Comparison of ENCODE assay signal across 1 cellular context in genomic region chr17:43573579-43574321, GRCh38.
TF ChIP-seq lines count a peak whose summit lies in the region.

No MANE protein-coding gene starts in this region.

TF ChIP-seq in HepG2, 621 proteins besides CTCF, POLR2A, EP300 and RAD21 (continued from another document and continues in another):
- TF ChIP-seq, protein P1, sequence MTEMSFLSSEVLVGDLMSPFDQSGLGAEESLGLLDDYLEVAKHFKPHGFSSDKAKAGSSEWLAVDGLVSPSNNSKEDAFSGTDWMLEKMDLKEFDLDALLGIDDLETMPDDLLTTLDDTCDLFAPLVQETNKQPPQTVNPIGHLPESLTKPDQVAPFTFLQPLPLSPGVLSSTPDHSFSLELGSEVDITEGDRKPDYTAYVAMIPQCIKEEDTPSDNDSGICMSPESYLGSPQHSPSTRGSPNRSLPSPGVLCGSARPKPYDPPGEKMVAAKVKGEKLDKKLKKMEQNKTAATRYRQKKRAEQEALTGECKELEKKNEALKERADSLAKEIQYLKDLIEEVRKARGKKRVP (CRISPR knock-in tag; IDR thresholded peaks at IDR 0.05) = no peak
- TF ChIP-seq ATAD3A (CRISPR knock-in tag; IDR thresholded peaks at IDR 0.05) (no peak), MEF2D (CRISPR knock-in tag; IDR thresholded peaks at IDR 0.05) (peak; percentile 93), SOX6 (IDR thresholded peaks at IDR 0.05) (no peak), SOX6 (CRISPR knock-in tag; IDR thresholded peaks at IDR 0.05) (peak; percentile 75), ZBTB7B (CRISPR knock-in tag; IDR thresholded peaks at IDR 0.05) (peak; percentile 88), ZNF232 (CRISPR knock-in tag; IDR thresholded peaks at IDR 0.05; ENCODE audit: borderline replicate concordance) (no peak), FOXP1 (IDR thresholded peaks at IDR 0.05) (no peak), FOXP1 (CRISPR knock-in tag; IDR thresholded peaks at IDR 0.05) (0 out of 2 replicates have a peak, but pooled peaks have one; percentile 2), KDM6A (CRISPR knock-in tag; IDR thresholded peaks at IDR 0.05; ENCODE audit: low read depth) (0 out of 2 replicates have a peak, but pooled peaks have one; percentile 67), ZNF414 (CRISPR knock-in tag; IDR thresholded peaks at IDR 0.05) (0 out of 2 replicates have a peak, but pooled peaks have one; percentile 77), SRSF9 (IDR thresholded peaks at IDR 0.05; ENCODE audit: borderline replicate concordance, insufficient read depth, low read depth, low read length, poor library complexity, severe bottlenecking) (no peak), ZNF609 (CRISPR knock-in tag; IDR thresholded peaks at IDR 0.05; ENCODE audit: borderline replicate concordance) (peak; percentile 9; the same call in 1 of the 2 replicates), ZSCAN31 (CRISPR knock-in tag; IDR thresholded peaks at IDR 0.05; ENCODE audit: low read depth) (no peak), NR2F6 (IDR thresholded peaks at IDR 0.05) (no peak; the same call in 1 of the 2 replicates), NR2F6 (CRISPR knock-in tag; IDR thresholded peaks at IDR 0.05) (0 out of 2 replicates have a peak, but pooled peaks have one; percentile 42), SOX13 (IDR thresholded peaks at IDR 0.05) (peak; percentile 70), SOX13 (CRISPR knock-in tag; conservative IDR thresholded peaks at IDR 0.05 in 1 of 2, IDR thresholded peaks at IDR 0.05 in 1 of 2) (peak in 1 of 2 experiments; percentile 81; a peak in 2 of 4 replicates), GABPA (IDR thresholded peaks at IDR 0.05; ENCODE audit: low read depth, low read length) (no peak), GABPA (CRISPR knock-in tag; IDR thresholded peaks at IDR 0.05; ENCODE audit: low read depth) (no peak), CENPBD1 (CRISPR knock-in tag; IDR thresholded peaks at IDR 0.05; ENCODE audit: borderline replicate concordance, low read depth) (no peak), NR2F2 (IDR thresholded peaks at IDR 0.05; ENCODE audit: borderline replicate concordance, low read depth) (0 out of 2 replicates have a peak, but pooled peaks have one; percentile 33), ZFP1 (CRISPR knock-in tag; IDR thresholded peaks at IDR 0.05) (no peak), TCF12 (IDR thresholded peaks at IDR 0.05) (no peak), TCF12 (CRISPR knock-in tag; IDR thresholded peaks at IDR 0.05) (no peak), ZNF83 (CRISPR knock-in tag; IDR thresholded peaks at IDR 0.05; ENCODE audit: borderline replicate concordance) (0 out of 2 replicates have a peak, but pooled peaks have one; percentile 18), ZNF331 (CRISPR knock-in tag; IDR thresholded peaks at IDR 0.05) (peak; percentile 63; the same call in 1 of the 2 replicates), ZNF687 (CRISPR knock-in tag; IDR thresholded peaks at IDR 0.05) (no peak; the same call in 1 of the 2 replicates), CERS6 (CRISPR knock-in tag; IDR thresholded peaks at IDR 0.05) (no peak)
- TF ChIP-seq, protein P2, sequence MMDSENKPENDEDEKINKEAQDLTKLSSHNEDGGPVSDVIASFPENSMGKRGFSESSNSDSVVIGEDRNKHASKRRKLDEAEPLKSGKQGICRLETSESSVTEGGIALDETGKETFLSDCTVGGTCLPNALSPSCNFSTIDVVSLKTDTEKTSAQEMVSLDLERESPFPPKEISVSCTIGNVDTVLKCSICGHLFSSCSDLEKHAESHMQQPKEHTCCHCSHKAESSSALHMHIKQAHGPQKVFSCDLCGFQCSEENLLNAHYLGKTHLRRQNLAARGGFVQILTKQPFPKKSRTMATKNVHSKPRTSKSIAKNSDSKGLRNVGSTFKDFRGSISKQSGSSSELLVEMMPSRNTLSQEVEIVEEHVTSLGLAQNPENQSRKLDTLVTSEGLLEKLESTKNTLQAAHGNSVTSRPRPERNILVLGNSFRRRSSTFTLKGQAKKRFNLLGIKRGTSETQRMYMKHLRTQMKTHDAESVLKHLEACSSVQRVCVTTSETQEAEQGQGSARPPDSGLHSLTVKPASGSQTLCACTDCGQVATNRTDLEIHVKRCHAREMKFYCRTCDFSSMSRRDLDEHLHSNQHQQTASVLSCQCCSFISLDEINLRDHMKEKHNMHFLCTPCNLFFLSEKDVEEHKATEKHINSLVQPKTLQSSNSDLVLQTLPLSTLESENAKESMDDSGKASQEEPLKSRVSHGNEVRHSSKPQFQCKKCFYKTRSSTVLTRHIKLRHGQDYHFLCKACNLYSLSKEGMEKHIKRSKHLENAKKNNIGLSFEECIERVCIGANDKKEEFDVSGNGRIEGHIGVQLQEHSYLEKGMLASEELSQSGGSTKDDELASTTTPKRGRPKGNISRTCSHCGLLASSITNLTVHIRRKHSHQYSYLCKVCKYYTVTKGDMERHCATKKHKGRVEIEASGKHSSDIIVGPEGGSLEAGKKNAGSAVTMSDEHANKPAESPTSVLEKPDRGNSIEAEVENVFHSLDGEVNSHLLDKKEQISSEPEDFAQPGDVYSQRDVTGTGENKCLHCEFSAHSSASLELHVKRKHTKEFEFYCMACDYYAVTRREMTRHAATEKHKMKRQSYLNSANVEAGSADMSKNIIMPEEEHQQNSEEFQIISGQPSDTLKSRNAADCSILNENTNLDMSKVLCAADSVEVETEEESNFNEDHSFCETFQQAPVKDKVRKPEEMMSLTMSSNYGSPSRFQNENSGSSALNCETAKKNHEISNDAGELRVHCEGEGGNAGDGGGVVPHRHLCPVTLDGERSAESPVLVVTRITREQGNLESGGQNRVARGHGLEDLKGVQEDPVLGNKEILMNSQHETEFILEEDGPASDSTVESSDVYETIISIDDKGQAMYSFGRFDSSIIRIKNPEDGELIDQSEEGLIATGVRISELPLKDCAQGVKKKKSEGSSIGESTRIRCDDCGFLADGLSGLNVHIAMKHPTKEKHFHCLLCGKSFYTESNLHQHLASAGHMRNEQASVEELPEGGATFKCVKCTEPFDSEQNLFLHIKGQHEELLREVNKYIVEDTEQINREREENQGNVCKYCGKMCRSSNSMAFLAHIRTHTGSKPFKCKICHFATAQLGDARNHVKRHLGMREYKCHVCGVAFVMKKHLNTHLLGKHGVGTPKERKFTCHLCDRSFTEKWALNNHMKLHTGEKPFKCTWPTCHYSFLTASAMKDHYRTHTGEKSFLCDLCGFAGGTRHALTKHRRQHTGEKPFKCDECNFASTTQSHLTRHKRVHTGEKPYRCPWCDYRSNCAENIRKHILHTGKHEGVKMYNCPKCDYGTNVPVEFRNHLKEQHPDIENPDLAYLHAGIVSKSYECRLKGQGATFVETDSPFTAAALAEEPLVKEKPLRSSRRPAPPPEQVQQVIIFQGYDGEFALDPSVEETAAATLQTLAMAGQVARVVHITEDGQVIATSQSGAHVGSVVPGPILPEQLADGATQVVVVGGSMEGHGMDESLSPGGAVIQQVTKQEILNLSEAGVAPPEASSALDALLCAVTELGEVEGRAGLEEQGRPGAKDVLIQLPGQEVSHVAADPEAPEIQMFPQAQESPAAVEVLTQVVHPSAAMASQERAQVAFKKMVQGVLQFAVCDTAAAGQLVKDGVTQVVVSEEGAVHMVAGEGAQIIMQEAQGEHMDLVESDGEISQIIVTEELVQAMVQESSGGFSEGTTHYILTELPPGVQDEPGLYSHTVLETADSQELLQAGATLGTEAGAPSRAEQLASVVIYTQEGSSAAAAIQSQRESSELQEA (CRISPR knock-in tag; IDR thresholded peaks at IDR 0.05; ENCODE audit: not compliant biosample characterization) = no peak
- TF ChIP-seq, protein P3, sequence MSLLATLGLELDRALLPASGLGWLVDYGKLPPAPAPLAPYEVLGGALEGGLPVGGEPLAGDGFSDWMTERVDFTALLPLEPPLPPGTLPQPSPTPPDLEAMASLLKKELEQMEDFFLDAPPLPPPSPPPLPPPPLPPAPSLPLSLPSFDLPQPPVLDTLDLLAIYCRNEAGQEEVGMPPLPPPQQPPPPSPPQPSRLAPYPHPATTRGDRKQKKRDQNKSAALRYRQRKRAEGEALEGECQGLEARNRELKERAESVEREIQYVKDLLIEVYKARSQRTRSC (CRISPR knock-in tag; IDR thresholded peaks at IDR 0.05; ENCODE audit: low read depth) = no peak
- TF ChIP-seq, protein P4, sequence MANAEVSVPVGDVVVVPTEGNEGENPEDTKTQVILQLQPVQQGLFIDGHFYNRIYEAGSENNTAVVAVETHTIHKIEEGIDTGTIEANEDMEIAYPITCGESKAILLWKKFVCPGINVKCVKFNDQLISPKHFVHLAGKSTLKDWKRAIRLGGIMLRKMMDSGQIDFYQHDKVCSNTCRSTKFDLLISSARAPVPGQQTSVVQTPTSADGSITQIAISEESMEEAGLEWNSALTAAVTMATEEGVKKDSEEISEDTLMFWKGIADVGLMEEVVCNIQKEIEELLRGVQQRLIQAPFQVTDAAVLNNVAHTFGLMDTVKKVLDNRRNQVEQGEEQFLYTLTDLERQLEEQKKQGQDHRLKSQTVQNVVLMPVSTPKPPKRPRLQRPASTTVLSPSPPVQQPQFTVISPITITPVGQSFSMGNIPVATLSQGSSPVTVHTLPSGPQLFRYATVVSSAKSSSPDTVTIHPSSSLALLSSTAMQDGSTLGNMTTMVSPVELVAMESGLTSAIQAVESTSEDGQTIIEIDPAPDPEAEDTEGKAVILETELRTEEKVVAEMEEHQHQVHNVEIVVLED (CRISPR knock-in tag; IDR thresholded peaks at IDR 0.05; ENCODE audit: borderline replicate concordance) = 0 out of 2 replicates have a peak, but pooled peaks have one; percentile 46
